8 cellular contexts compared by ENCODE assay signal in genomic region chr6:31702819-31703716, GRCh38. TPM values are rescaled to one million over a fixed set of nuclear protein-coding genes. Genes with fewer than 3 reads are reported as not detected.
DNase-seq lines count a peak whose midpoint lies in the region; ATAC-seq and TF ChIP-seq lines count a peak whose summit lies in the region.

ABHD16A (minus strand) TSS chr6:31703324; CDS start chr6:31703281, 43 bp downstream.

- H3K27me3 ChIP-seq in CD4-positive, alpha-beta T cell (ENCODE audit: control insufficient read depth, insufficient read depth, low read length): no peaks in the 10 kb centered on the region

- H3K9me3 Mint-ChIP-seq in CD4-positive, alpha-beta T cell: no peaks in the 10 kb centered on the region
- no peaks in the 10 kb centered on the region for H3K9me3 Mint-ChIP-seq in effector memory CD8-positive, alpha-beta T cell

- ATAC-seq in CD4-positive, alpha-beta T cell (ENCODE audit: poor library complexity): peak; percentile 91
- ATAC-seq in GM19468 (IDR thresholded peaks at IDR 0.05; ENCODE audit: extremely low read depth, unreplicated experiment): peak; percentile 42
- ATAC-seq in effector memory CD8-positive, alpha-beta T cell (replicated peaks): peak; percentile 93

- H3K4me3 Mint-ChIP-seq in CD4-positive, alpha-beta T cell: peak within 1 kb of the TSS; percentile 94
- peak within 1 kb of the TSS; percentile 95 to 99 for H3K4me3 Mint-ChIP-seq in effector memory CD8-positive, alpha-beta T cell

- peaks cover 32% of the 10 kb centered on the region for H3K4me1 Mint-ChIP-seq in CD4-positive, alpha-beta T cell (ENCODE audit: low read depth)
- peaks cover 18 to 23% of the 10 kb centered on the region in 2 donors for H3K4me1 Mint-ChIP-seq in effector memory CD8-positive, alpha-beta T cell (ENCODE audit: low read depth in 2 of 2)

- H3K36me3 Mint-ChIP-seq in CD4-positive, alpha-beta T cell (ENCODE audit: low read depth): peaks cover 33% of the 10 kb centered on the region
- H3K36me3 Mint-ChIP-seq in effector memory CD8-positive, alpha-beta T cell (ENCODE audit: insufficient read depth): peaks cover 26% of the 10 kb centered on the region

- DNase-seq in CD4-positive, alpha-beta T cell: peak; percentile 94 to 98 (median 97)
- DNase-seq in HT1080 (ENCODE audit: low read depth) (peak; percentile 97), NOMO-1 treated with DMSO at 0.1 percent for 48 hours (lab: John Stamatoyannopoulos, UW; ENCODE audit: unreplicated experiment) (peak; percentile 98), medulla oblongata (ENCODE audit: extremely low spot score) (peak; percentile 99)
- peak; percentile 93 to 96 for DNase-seq in activated CD8-positive, alpha-beta memory T cell treated with anti-CD3 and anti-CD28 coated beads for 4 hours (ENCODE audit: low read depth in 2 of 2)
- DNase-seq in effector memory CD8-positive, alpha-beta T cell: peak; percentile 94 to 95 (median 95)
- DNase-seq in stimulated activated CD8-positive, alpha-beta memory T cell treated with anti-CD3 and anti-CD28 coated beads, Interleukin-12 subunit alpha, Interleukin-12 subunit beta, amount 100 ng/mL, for 1 hour (ENCODE audit: low read depth): peak; percentile 95

- H3K9me3 ChIP-seq in CD4-positive, alpha-beta T cell (ENCODE audit: control insufficient read depth, low read length): no peaks in the 10 kb centered on the region

- intact Hi-C loops in CD4-positive, alpha-beta T cell (cut with DNase I, micrococcal nuclease): loop anchor here (1.0 to 5.0 kb wide), 5 partner anchors 34 to 51 kb away; partner anchors contain the start of genes BAG6 (in 1 of the 2), CLIC1 (in 1 of the 2), CSNK2B (in 1 of the 2) and GPANK1 (in 1 of the 2)

- CTCF ChIA-PET in CD4-positive, alpha-beta T cell (lab: Charles Lee): interaction anchor here (1.1 to 1.8 kb wide), 5 partner anchors 22 to 130 kb away, joined by 3 to 10 read pairs (median 3); partner anchors contain the start of genes DDAH2 and LY6G5C

- peak within 1 kb of the TSS; percentile 94 for H3K27ac Mint-ChIP-seq in CD4-positive, alpha-beta T cell
- peak within 1 kb of the TSS; percentile 94 to 97 for H3K27ac Mint-ChIP-seq in effector memory CD8-positive, alpha-beta T cell

- POLR2A ChIA-PET in CD4-positive, alpha-beta T cell (lab: Charles Lee): interaction anchor here (0.5 to 2.6 kb wide), 38 partner anchors 9 to 1161 kb away, joined by 3 to 22 read pairs (median 5); partner anchors contain the start of genes BAG6, C6orf47, CSNK2B and DDAH2

- H3K27ac ChIP-seq in CD4-positive, alpha-beta T cell (ENCODE audit: low read depth, low read length): peak within 1 kb of the TSS; percentile 95

- no peak for TF ChIP-seq CTCF in CD4-positive, alpha-beta T cell (IDR thresholded peaks at IDR 0.05)

- no peaks in the 10 kb centered on the region for H3K27me3 Mint-ChIP-seq in CD4-positive, alpha-beta T cell
- no peaks in the 10 kb centered on the region for H3K27me3 Mint-ChIP-seq in effector memory CD8-positive, alpha-beta T cell

RNA-seq across cellular contexts. Expression of gene ABHD16A, which starts in this region (rescaled TPM):
- 10 to 100 TPM; 52.3 to 59.3 TPM for total RNA-seq in CD4-positive, alpha-beta T cell
- 21.6 and 26.5 TPM in 2 replicates for total RNA-seq in HT1080 (2014; rRNA removed; shearing (Covaris generic))
- 13.0 and 13.5 TPM in 2 replicates for polyA plus RNA-seq in HT1080 (2015; cell fraction: cytosol; rRNA removed)
- polyA plus RNA-seq in HT1080 (2015; cell fraction: nucleus; rRNA removed): 44.1 and 46.4 TPM in 2 replicates

Comparison
In these comparisons a context has a peak if more than half of its experiments do, and no peak if none do; other contexts are left out.
1. Peak in every context shown above with its lines: DNase-seq, ATAC-seq and H3K27ac ChIP-seq.
2. ATAC-seq: peak in every context shown above with its lines; median percentile 93 in effector memory CD8-positive, alpha-beta T cell; 91 in CD4-positive, alpha-beta T cell; 42 in GM19468.